Comparison of ENCODE assay signal across 1 cellular context in the genomic region with DNA sequence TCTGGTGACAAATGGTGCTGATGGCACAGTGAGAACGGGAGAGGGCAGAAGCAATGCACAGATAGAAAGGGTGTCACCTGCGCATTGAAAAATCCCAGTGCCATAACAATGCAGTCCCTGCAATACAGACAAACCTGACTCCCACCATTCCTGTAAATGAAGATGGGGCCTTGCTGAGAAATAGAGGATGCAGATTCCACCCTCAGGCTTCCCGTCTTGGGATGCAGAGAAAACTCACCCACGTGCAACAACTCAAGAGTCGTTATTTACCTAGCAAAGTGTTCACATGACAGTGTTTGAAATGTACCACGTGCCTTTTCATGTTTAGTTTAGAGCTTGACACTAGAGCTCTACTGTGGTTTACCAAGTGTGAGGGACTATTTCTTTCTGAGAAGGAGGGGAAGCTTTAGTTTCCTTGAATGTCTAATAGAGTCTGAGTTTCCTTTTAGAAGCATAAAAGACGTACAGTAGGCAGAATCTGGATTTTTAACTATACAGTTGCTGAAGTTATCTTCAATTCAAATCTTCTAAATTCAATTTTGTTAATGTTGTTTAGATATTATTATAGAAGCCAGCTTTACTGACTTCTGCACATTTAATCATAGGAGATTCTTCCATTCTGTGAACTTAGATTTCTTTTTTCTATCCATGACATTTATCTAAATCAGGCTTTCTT.
A peak's percentile ranks its signal among the peaks of the same experiment; 100 is the strongest.
TF ChIP-seq lines count a peak whose summit lies in the region.

No MANE protein-coding gene starts in this region.

TF ChIP-seq in HepG2, 621 proteins besides CTCF, POLR2A, EP300 and RAD21 (continued from another document and continues in another):
- TF ChIP-seq PBX2 (CRISPR knock-in tag; IDR thresholded peaks at IDR 0.05) (no peak), NR2F1 (CRISPR knock-in tag; IDR thresholded peaks at IDR 0.05) (no peak), ZNF569 (CRISPR knock-in tag; IDR thresholded peaks at IDR 0.05; ENCODE audit: borderline replicate concordance) (no peak), ZNF709 (CRISPR knock-in tag; IDR thresholded peaks at IDR 0.05) (no peak), DMAP1 (CRISPR knock-in tag; IDR thresholded peaks at IDR 0.05) (peak; percentile 79; the same call in 1 of the 2 replicates), ZNF431 (CRISPR knock-in tag; IDR thresholded peaks at IDR 0.05; ENCODE audit: borderline replicate concordance, low read depth) (no peak), ZNF839 (CRISPR knock-in tag; IDR thresholded peaks at IDR 0.05; ENCODE audit: borderline replicate concordance) (no peak), ZNF205 (CRISPR knock-in tag; IDR thresholded peaks at IDR 0.05) (0 out of 2 replicates have a peak, but pooled peaks have one; percentile 33), NBN (conservative IDR thresholded peaks at IDR 0.05) (no peak), FOXP4 (CRISPR knock-in tag; IDR thresholded peaks at IDR 0.05) (0 out of 2 replicates have a peak, but pooled peaks have one; percentile 27), ZNF275 (CRISPR knock-in tag; IDR thresholded peaks at IDR 0.05; ENCODE audit: borderline replicate concordance) (no peak), YY1 (IDR thresholded peaks at IDR 0.05; ENCODE audit: insufficient read depth, insufficient replicate concordance, low read depth, low read length) (no peak), ZNF441 (CRISPR knock-in tag; IDR thresholded peaks at IDR 0.05; ENCODE audit: borderline replicate concordance) (no peak), SRSF1 (optimal IDR thresholded peaks at IDR 0.05; ENCODE audit: low read depth, low read length) (no peak), CEBPZ (IDR thresholded peaks at IDR 0.05; ENCODE audit: low read length) (no peak), ATF4 (CRISPR knock-in tag; IDR thresholded peaks at IDR 0.05) (peak in 1 of 2 experiments; percentile 70; a peak in 2 of 4 replicates), RFX1 (IDR thresholded peaks at IDR 0.05) (no peak), CREBL2 (CRISPR knock-in tag; IDR thresholded peaks at IDR 0.05; ENCODE audit: borderline replicate concordance) (no peak), ZBED4 (CRISPR knock-in tag; IDR thresholded peaks at IDR 0.05; ENCODE audit: borderline replicate concordance) (no peak), ATF7-NPFF (CRISPR knock-in tag; IDR thresholded peaks at IDR 0.05; ENCODE audit: low read depth) (no peak), IKZF4 (CRISPR knock-in tag; IDR thresholded peaks at IDR 0.05; ENCODE audit: borderline replicate concordance, low read depth, not compliant biosample characterization) (no peak), GABPA (IDR thresholded peaks at IDR 0.05; ENCODE audit: low read depth, low read length) (no peak), GABPA (CRISPR knock-in tag; IDR thresholded peaks at IDR 0.05; ENCODE audit: low read depth) (no peak), ZSCAN9 (CRISPR knock-in tag; IDR thresholded peaks at IDR 0.05; ENCODE audit: borderline replicate concordance) (peak; percentile 82), PRDM15 (CRISPR knock-in tag; IDR thresholded peaks at IDR 0.05) (no peak), SAP130 (CRISPR knock-in tag; IDR thresholded peaks at IDR 0.05; ENCODE audit: low read depth) (peak; percentile 73), ZNF33A (CRISPR knock-in tag; IDR thresholded peaks at IDR 0.05; ENCODE audit: borderline replicate concordance) (no peak; the same call in 1 of the 2 replicates), DPF2 (CRISPR knock-in tag; IDR thresholded peaks at IDR 0.05; ENCODE audit: borderline replicate concordance, low read depth) (no peak), KLF16 (CRISPR knock-in tag; IDR thresholded peaks at IDR 0.05) (peak in 1 of 2 experiments; percentile 91; a peak in 2 of 4 replicates), MED1 (CRISPR knock-in tag; IDR thresholded peaks at IDR 0.05) (no peak), ZNF782 (CRISPR knock-in tag; IDR thresholded peaks at IDR 0.05; ENCODE audit: borderline replicate concordance) (no peak), FOXA1 (IDR thresholded peaks at IDR 0.05) (no peak), FOXA1 (CRISPR knock-in tag; IDR thresholded peaks at IDR 0.05) (peak; percentile 83), ZNF713 (CRISPR knock-in tag; IDR thresholded peaks at IDR 0.05) (no peak)
- TF ChIP-seq, protein P1, sequence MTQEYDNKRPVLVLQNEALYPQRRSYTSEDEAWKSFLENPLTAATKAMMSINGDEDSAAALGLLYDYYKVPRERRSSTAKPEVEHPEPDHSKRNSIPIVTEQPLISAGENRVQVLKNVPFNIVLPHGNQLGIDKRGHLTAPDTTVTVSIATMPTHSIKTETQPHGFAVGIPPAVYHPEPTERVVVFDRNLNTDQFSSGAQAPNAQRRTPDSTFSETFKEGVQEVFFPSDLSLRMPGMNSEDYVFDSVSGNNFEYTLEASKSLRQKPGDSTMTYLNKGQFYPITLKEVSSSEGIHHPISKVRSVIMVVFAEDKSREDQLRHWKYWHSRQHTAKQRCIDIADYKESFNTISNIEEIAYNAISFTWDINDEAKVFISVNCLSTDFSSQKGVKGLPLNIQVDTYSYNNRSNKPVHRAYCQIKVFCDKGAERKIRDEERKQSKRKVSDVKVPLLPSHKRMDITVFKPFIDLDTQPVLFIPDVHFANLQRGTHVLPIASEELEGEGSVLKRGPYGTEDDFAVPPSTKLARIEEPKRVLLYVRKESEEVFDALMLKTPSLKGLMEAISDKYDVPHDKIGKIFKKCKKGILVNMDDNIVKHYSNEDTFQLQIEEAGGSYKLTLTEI (CRISPR knock-in tag; conservative IDR thresholded peaks at IDR 0.05), result no peak
- TF ChIP-seq, protein P2, sequence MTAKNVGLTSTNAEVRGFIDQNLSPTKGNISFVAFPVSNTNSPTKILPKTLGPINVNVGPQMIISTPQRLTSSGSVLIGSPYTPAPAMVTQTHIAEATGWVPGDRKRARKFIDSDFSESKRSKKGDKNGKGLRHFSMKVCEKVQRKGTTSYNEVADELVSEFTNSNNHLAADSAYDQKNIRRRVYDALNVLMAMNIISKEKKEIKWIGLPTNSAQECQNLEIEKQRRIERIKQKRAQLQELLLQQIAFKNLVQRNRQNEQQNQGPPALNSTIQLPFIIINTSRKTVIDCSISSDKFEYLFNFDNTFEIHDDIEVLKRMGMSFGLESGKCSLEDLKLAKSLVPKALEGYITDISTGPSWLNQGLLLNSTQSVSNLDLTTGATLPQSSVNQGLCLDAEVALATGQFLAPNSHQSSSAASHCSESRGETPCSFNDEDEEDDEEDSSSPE (CRISPR knock-in tag; IDR thresholded peaks at IDR 0.05), result peak; percentile 29; the same call in 1 of the 2 replicates
